ENCODE assay signal across 20 cellular contexts in the genomic region with DNA sequence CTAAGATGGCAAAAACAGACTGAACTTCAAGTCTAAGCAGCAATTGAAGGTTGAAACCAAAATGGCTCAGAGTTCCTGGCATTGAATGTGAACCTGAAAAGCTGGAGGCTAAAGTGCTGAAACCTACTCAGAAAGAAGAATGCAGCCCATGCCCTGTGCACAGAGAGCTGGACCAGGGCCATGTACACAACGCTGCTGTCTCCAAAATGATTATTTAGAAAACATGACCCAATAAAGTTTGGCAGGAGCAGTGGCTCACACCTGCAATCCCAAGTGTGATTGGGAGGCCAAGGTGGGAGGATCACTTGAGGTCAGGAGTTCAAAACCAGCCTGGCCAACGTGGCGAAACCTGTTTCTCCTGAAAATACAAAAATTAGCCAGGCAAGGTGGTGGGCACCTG.
"Had no signal": no experiment of that assay in that cellular context is flagged by ENCODE, and none has a peak within 500 bp of the region (broad histone marks: within the 10 kb centered on the region; RNA-seq: fewer than 3 reads in every experiment).

No MANE protein-coding gene starts in this region.

- H3K36me3 ChIP-seq: esophagus muscularis mucosa, gastroesophageal sphincter, left ventricle myocardium inferior, neutrophil, right atrium auricular region, suprapubic skin, thyroid gland, upper lobe of right lung, vagina had no signal

- DNase-seq: effector memory CD8-positive, alpha-beta T cell; glutamatergic neuron; islet precursor cell; left ventricle myocardium inferior; naive B cell; nephron progenitor cell; posterior cingulate gyrus; small intestine; stimulated activated CD4-positive, alpha-beta T cell treated with anti-CD3 and anti-CD28 coated beads, Interleukin-2, amount 100 ng/mL, for 48 hours; stimulated activated naive CD4-positive, alpha-beta T cell treated with Interleukin-2 at 50 U/mL for 16 hours; thyroid gland had no signal

- H3K4me3 ChIP-seq: esophagus muscularis mucosa, gastroesophageal sphincter, left ventricle myocardium inferior, lung, right atrium auricular region, suprapubic skin, thyroid gland, upper lobe of right lung, vagina had no signal

- H3K27me3 ChIP-seq: esophagus muscularis mucosa, gastroesophageal sphincter, neutrophil, right atrium auricular region, suprapubic skin, thyroid gland, upper lobe of right lung, vagina had no signal

- H3K36me3 Mint-ChIP-seq: naive B cell had no signal

- H3K4me1 ChIP-seq: esophagus muscularis mucosa, gastroesophageal sphincter, left ventricle myocardium inferior, right atrium auricular region, suprapubic skin, thyroid gland, upper lobe of right lung, vagina had no signal

- H3K9me3 ChIP-seq: neutrophil, right atrium auricular region, suprapubic skin, thyroid gland, upper lobe of right lung had no signal

- FAIRE-seq: small intestine had no signal

- H3K27ac Mint-ChIP-seq: effector memory CD8-positive, alpha-beta T cell; naive B cell; nephron progenitor cell had no signal

- H3K27ac ChIP-seq: epithelial cell of prostate, esophagus muscularis mucosa, gastroesophageal sphincter, left ventricle myocardium inferior, neutrophil, right atrium auricular region, suprapubic skin, thyroid gland, upper lobe of right lung, vagina had no signal

- H3K4me3 Mint-ChIP-seq: effector memory CD8-positive, alpha-beta T cell; naive B cell; nephron progenitor cell had no signal

- ATAC-seq: effector memory CD8-positive, alpha-beta T cell; gastroesophageal sphincter; upper lobe of right lung had no signal

- H3K9me3 Mint-ChIP-seq: effector memory CD8-positive, alpha-beta T cell had no signal

- H3K4me1 Mint-ChIP-seq: naive B cell, nephron progenitor cell had no signal
